ENCODE assay signal across 1 cellular context in genomic region chr2:64784168-64785061, GRCh38.
A peak's percentile ranks its signal among the peaks of the same experiment; 100 is the strongest.
TF ChIP-seq lines count a peak whose summit lies in the region.

No MANE protein-coding gene starts in this region.

TF ChIP-seq in HepG2, 621 proteins besides CTCF, POLR2A, EP300 and RAD21 (continued from another document and continues in another):
- TF ChIP-seq, protein P1, sequence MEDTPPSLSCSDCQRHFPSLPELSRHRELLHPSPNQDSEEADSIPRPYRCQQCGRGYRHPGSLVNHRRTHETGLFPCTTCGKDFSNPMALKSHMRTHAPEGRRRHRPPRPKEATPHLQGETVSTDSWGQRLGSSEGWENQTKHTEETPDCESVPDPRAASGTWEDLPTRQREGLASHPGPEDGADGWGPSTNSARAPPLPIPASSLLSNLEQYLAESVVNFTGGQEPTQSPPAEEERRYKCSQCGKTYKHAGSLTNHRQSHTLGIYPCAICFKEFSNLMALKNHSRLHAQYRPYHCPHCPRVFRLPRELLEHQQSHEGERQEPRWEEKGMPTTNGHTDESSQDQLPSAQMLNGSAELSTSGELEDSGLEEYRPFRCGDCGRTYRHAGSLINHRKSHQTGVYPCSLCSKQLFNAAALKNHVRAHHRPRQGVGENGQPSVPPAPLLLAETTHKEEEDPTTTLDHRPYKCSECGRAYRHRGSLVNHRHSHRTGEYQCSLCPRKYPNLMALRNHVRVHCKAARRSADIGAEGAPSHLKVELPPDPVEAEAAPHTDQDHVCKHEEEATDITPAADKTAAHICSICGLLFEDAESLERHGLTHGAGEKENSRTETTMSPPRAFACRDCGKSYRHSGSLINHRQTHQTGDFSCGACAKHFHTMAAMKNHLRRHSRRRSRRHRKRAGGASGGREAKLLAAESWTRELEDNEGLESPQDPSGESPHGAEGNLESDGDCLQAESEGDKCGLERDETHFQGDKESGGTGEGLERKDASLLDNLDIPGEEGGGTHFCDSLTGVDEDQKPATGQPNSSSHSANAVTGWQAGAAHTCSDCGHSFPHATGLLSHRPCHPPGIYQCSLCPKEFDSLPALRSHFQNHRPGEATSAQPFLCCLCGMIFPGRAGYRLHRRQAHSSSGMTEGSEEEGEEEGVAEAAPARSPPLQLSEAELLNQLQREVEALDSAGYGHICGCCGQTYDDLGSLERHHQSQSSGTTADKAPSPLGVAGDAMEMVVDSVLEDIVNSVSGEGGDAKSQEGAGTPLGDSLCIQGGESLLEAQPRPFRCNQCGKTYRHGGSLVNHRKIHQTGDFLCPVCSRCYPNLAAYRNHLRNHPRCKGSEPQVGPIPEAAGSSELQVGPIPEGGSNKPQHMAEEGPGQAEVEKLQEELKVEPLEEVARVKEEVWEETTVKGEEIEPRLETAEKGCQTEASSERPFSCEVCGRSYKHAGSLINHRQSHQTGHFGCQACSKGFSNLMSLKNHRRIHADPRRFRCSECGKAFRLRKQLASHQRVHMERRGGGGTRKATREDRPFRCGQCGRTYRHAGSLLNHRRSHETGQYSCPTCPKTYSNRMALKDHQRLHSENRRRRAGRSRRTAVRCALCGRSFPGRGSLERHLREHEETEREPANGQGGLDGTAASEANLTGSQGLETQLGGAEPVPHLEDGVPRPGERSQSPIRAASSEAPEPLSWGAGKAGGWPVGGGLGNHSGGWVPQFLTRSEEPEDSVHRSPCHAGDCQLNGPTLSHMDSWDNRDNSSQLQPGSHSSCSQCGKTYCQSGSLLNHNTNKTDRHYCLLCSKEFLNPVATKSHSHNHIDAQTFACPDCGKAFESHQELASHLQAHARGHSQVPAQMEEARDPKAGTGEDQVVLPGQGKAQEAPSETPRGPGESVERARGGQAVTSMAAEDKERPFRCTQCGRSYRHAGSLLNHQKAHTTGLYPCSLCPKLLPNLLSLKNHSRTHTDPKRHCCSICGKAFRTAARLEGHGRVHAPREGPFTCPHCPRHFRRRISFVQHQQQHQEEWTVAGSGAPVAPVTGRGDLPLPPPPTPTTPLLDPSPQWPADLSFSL (CRISPR knock-in tag; IDR thresholded peaks at IDR 0.05), result peak; percentile 74
- TF ChIP-seq, protein P2, sequence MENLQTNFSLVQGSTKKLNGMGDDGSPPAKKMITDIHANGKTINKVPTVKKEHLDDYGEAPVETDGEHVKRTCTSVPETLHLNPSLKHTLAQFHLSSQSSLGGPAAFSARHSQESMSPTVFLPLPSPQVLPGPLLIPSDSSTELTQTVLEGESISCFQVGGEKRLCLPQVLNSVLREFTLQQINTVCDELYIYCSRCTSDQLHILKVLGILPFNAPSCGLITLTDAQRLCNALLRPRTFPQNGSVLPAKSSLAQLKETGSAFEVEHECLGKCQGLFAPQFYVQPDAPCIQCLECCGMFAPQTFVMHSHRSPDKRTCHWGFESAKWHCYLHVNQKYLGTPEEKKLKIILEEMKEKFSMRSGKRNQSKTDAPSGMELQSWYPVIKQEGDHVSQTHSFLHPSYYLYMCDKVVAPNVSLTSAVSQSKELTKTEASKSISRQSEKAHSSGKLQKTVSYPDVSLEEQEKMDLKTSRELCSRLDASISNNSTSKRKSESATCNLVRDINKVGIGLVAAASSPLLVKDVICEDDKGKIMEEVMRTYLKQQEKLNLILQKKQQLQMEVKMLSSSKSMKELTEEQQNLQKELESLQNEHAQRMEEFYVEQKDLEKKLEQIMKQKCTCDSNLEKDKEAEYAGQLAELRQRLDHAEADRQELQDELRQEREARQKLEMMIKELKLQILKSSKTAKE (CRISPR knock-in tag; IDR thresholded peaks at IDR 0.05; ENCODE audit: borderline replicate concordance), result peak; percentile 74; the same call in 1 of the 2 replicates
- TF ChIP-seq PCBP2 (optimal IDR thresholded peaks at IDR 0.05; ENCODE audit: low read depth, low read length, poor library complexity, severe bottlenecking) (no peak), ZNF543 (CRISPR knock-in tag; IDR thresholded peaks at IDR 0.05) (0 out of 2 replicates have a peak, but pooled peaks have one; percentile 59), ZNF569 (CRISPR knock-in tag; IDR thresholded peaks at IDR 0.05; ENCODE audit: borderline replicate concordance) (peak; percentile 88; the same call in 1 of the 2 replicates), ZBTB26 (CRISPR knock-in tag; IDR thresholded peaks at IDR 0.05; ENCODE audit: borderline replicate concordance) (no peak), ZNF264 (CRISPR knock-in tag; IDR thresholded peaks at IDR 0.05) (peak; percentile 17; the same call in 1 of the 2 replicates), NPAS2 (CRISPR knock-in tag; IDR thresholded peaks at IDR 0.05; ENCODE audit: borderline replicate concordance) (no peak), ZNF615 (CRISPR knock-in tag; IDR thresholded peaks at IDR 0.05; ENCODE audit: borderline replicate concordance) (no peak), FOXP4 (CRISPR knock-in tag; IDR thresholded peaks at IDR 0.05) (peak; percentile 70), CCDC6 (CRISPR knock-in tag; IDR thresholded peaks at IDR 0.05) (peak; percentile 64; the same call in 1 of the 2 replicates), ZNF782 (CRISPR knock-in tag; IDR thresholded peaks at IDR 0.05; ENCODE audit: borderline replicate concordance) (no peak; the same call in 1 of the 2 replicates), JUN (CRISPR knock-in tag; IDR thresholded peaks at IDR 0.05) (no peak), KDM5B (CRISPR knock-in tag; IDR thresholded peaks at IDR 0.05; ENCODE audit: borderline replicate concordance) (peak; percentile 93), SAP130 (CRISPR knock-in tag; IDR thresholded peaks at IDR 0.05; ENCODE audit: low read depth) (peak; percentile 69), HNRNPH1 (optimal IDR thresholded peaks at IDR 0.05; ENCODE audit: low read depth, low read length) (no peak), ERF (CRISPR knock-in tag; IDR thresholded peaks at IDR 0.05) (no peak), ZNF20 (CRISPR knock-in tag; IDR thresholded peaks at IDR 0.05) (no peak), NBN (conservative IDR thresholded peaks at IDR 0.05) (no peak), ZNF749 (CRISPR knock-in tag; IDR thresholded peaks at IDR 0.05; ENCODE audit: borderline replicate concordance) (no peak), ZNF552 (CRISPR knock-in tag; IDR thresholded peaks at IDR 0.05; ENCODE audit: borderline replicate concordance) (no peak), E2F5 (CRISPR knock-in tag; conservative IDR thresholded peaks at IDR 0.05) (no peak), ZNF350 (CRISPR knock-in tag; IDR thresholded peaks at IDR 0.05; ENCODE audit: borderline replicate concordance, low read depth) (no peak), ZNF317 (CRISPR knock-in tag; IDR thresholded peaks at IDR 0.05) (peak; percentile 52), ZNF619 (CRISPR knock-in tag; IDR thresholded peaks at IDR 0.05) (peak; percentile 73; the same call in 1 of the 2 replicates), NONO (IDR thresholded peaks at IDR 0.05) (no peak), NONO (CRISPR knock-in tag; conservative IDR thresholded peaks at IDR 0.05) (peak; percentile 94), ZMYM3 (CRISPR knock-in tag; IDR thresholded peaks at IDR 0.05) (peak; percentile 78), ZNF30 (CRISPR knock-in tag; IDR thresholded peaks at IDR 0.05) (no peak), ZNF451 (CRISPR knock-in tag; IDR thresholded peaks at IDR 0.05) (peak; percentile 60; the same call in 1 of the 2 replicates), TEAD2 (CRISPR knock-in tag; IDR thresholded peaks at IDR 0.05) (no peak), ZBTB7B (CRISPR knock-in tag; IDR thresholded peaks at IDR 0.05) (peak; percentile 69; the same call in 1 of the 2 replicates), ZNF280B (CRISPR knock-in tag; IDR thresholded peaks at IDR 0.05; ENCODE audit: borderline replicate concordance) (peak; percentile 55; the same call in 1 of the 2 replicates), ZNF773 (CRISPR knock-in tag; IDR thresholded peaks at IDR 0.05; ENCODE audit: borderline replicate concordance) (no peak), ARNTL (CRISPR knock-in tag; IDR thresholded peaks at IDR 0.05) (peak; percentile 74)
- TF ChIP-seq, protein P3, sequence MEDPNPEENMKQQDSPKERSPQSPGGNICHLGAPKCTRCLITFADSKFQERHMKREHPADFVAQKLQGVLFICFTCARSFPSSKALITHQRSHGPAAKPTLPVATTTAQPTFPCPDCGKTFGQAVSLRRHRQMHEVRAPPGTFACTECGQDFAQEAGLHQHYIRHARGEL (CRISPR knock-in tag; IDR thresholded peaks at IDR 0.05), result 0 out of 2 replicates have a peak, but pooled peaks have one; percentile 51
- TF ChIP-seq, protein P4, sequence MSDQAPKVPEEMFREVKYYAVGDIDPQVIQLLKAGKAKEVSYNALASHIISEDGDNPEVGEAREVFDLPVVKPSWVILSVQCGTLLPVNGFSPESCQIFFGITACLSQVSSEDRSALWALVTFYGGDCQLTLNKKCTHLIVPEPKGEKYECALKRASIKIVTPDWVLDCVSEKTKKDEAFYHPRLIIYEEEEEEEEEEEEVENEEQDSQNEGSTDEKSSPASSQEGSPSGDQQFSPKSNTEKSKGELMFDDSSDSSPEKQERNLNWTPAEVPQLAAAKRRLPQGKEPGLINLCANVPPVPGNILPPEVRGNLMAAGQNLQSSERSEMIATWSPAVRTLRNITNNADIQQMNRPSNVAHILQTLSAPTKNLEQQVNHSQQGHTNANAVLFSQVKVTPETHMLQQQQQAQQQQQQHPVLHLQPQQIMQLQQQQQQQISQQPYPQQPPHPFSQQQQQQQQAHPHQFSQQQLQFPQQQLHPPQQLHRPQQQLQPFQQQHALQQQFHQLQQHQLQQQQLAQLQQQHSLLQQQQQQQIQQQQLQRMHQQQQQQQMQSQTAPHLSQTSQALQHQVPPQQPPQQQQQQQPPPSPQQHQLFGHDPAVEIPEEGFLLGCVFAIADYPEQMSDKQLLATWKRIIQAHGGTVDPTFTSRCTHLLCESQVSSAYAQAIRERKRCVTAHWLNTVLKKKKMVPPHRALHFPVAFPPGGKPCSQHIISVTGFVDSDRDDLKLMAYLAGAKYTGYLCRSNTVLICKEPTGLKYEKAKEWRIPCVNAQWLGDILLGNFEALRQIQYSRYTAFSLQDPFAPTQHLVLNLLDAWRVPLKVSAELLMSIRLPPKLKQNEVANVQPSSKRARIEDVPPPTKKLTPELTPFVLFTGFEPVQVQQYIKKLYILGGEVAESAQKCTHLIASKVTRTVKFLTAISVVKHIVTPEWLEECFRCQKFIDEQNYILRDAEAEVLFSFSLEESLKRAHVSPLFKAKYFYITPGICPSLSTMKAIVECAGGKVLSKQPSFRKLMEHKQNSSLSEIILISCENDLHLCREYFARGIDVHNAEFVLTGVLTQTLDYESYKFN (CRISPR knock-in tag; conservative IDR thresholded peaks at IDR 0.05), result peak; percentile 86
- TF ChIP-seq, protein P5, sequence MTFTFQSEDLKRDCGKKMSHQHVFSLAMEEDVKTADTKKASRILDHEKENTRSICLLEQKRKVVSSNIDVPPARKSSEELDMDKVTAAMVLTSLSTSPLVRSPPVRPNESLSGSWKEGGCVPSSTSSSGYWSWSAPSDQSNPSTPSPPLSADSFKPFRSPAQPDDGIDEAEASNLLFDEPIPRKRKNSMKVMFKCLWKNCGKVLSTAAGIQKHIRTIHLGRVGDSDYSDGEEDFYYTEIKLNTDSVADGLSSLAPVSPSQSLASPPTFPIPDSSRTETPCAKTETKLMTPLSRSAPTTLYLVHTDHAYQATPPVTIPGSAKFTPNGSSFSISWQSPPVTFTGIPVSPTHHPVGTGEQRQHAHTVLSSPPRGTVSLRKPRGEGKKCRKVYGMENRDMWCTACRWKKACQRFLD (CRISPR knock-in tag; IDR thresholded peaks at IDR 0.05; ENCODE audit: borderline replicate concordance), result 0 out of 2 replicates have a peak, but pooled peaks have one; percentile 30
- TF ChIP-seq, protein P6, sequence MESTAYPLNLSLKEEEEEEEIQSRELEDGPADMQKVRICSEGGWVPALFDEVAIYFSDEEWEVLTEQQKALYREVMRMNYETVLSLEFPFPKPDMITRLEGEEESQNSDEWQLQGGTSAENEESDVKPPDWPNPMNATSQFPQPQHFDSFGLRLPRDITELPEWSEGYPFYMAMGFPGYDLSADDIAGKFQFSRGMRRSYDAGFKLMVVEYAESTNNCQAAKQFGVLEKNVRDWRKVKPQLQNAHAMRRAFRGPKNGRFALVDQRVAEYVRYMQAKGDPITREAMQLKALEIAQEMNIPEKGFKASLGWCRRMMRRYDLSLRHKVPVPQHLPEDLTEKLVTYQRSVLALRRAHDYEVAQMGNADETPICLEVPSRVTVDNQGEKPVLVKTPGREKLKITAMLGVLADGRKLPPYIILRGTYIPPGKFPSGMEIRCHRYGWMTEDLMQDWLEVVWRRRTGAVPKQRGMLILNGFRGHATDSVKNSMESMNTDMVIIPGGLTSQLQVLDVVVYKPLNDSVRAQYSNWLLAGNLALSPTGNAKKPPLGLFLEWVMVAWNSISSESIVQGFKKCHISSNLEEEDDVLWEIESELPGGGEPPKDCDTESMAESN (CRISPR knock-in tag; conservative IDR thresholded peaks at IDR 0.05), result no peak; the same call in 1 of the 2 replicates
